Comparison of ENCODE assay signal across 26 cellular contexts in the genomic region with DNA sequence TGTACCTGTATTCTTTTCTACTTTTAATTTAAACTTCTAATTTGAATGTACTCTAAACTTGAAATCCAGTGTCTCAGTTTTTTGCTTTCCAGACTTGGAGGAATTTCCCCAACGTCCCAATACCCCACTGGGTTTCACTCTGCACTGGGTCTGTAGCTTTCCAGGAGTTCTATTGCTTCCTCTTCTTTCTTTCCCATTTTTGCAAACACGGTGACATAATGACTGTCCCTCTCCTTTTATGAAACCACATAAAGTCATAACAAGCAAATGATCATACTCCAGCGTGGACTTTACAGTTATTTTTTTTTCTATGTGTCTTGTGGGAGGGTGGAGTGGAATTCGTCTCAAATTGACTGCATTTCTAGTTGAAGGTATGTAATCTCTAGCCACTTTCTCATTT.
"Had no signal": no experiment of that assay in that cellular context is flagged by ENCODE, and none has a peak within 500 bp of the region (broad histone marks: within the 10 kb centered on the region; RNA-seq: fewer than 3 reads in every experiment).

No MANE protein-coding gene starts in this region.

- H3K9ac ChIP-seq: KMS-11 had no signal

- H3K36me3 ChIP-seq: ascending aorta, MG63, WERI-Rb-1 had no signal

- H3K9me3 Mint-ChIP-seq: activated naive CD4-positive, alpha-beta T cell treated with anti-CD3 and anti-CD28 coated beads for 36 hours; central memory CD8-positive, alpha-beta T cell; IgD-negative memory B cell; T-cell had no signal

- H3K36me3 Mint-ChIP-seq: IgD-negative memory B cell, T-cell had no signal

- H3K4me3 ChIP-seq: ascending aorta, body of pancreas, MG63, SK-N-MC had no signal

- H3K27ac Mint-ChIP-seq: activated CD4-positive, alpha-beta T cell treated with anti-CD3 and anti-CD28 coated beads for 36 hours; activated CD8-positive, alpha-beta T cell treated with anti-CD3 and anti-CD28 coated beads, Interleukin-2, amount 10 ng/mL, durations not matched to agents 7 days and 5 days; activated naive CD4-positive, alpha-beta T cell treated with anti-CD3 and anti-CD28 coated beads for 36 hours; T-cell had no signal

- DNase-seq: activated CD4-positive, alpha-beta T cell treated with anti-CD3 and anti-CD28 coated beads for 36 hours; activated CD4-positive, alpha-beta T cell treated with anti-CD3 and anti-CD28 coated beads, Interleukin-2, amount 50 U/mL, for 4 hours; activated CD8-positive, alpha-beta memory T cell treated with anti-CD3 and anti-CD28 coated beads, Interleukin-2, amount 50 U/mL, for 48 hours; activated CD8-positive, alpha-beta T cell treated with anti-CD3 and anti-CD28 coated beads, Interleukin-2, amount 10 ng/mL, durations not matched to agents 7 days and 5 days; activated gamma-delta T cell; activated naive CD4-positive, alpha-beta T cell treated with anti-CD3 and anti-CD28 coated beads for 36 hours; activated T-cell treated with anti-CD3 and anti-CD28 coated beads, Interleukin-2, amount 50 U/mL, for 1 hour; amniotic stem cell; body of pancreas; MG63; MV-4-11; NCI-H1105; NCI-H1436; NCI-H187; NCI-H2081; NCI-H446; NCI-H524; T-cell; T-helper 2 cell; T1000; WERI-Rb-1 had no signal

- H3K27ac ChIP-seq: ascending aorta, body of pancreas, KMS-11, SK-N-MC, WERI-Rb-1 had no signal

- H3K4me3 Mint-ChIP-seq: activated CD4-positive, alpha-beta T cell treated with anti-CD3 and anti-CD28 coated beads for 36 hours; activated CD8-positive, alpha-beta T cell treated with anti-CD3 and anti-CD28 coated beads, Interleukin-2, amount 10 ng/mL, durations not matched to agents 7 days and 5 days; activated naive CD4-positive, alpha-beta T cell treated with anti-CD3 and anti-CD28 coated beads for 36 hours; central memory CD8-positive, alpha-beta T cell; T-cell had no signal

- H3K9me3 ChIP-seq: ascending aorta, body of pancreas, MG63 had no signal

- H3K27me3 ChIP-seq: ascending aorta, body of pancreas, MG63 had no signal

- ATAC-seq: activated CD4-positive, alpha-beta T cell treated with anti-CD3 and anti-CD28 coated beads for 36 hours; activated CD8-positive, alpha-beta T cell treated with anti-CD3 and anti-CD28 coated beads, Interleukin-2, amount 10 ng/mL, durations not matched to agents 7 days and 5 days; body of pancreas; T-cell had no signal

- H3K4me1 ChIP-seq: ascending aorta, body of pancreas had no signal

- H3K4me2 ChIP-seq: KMS-11 had no signal
